ENCODE assay signal across 33 cellular contexts in genomic region chr7:13016036-13016581, GRCh38.
DNase-seq lines count a peak whose midpoint lies in the region; ATAC-seq and TF ChIP-seq lines count a peak whose summit lies in the region.
"Had no signal": no experiment of that assay in that cellular context is flagged by ENCODE, and none has a peak within 500 bp of the region (broad histone marks: within the 10 kb centered on the region; RNA-seq: fewer than 3 reads in every experiment).

No MANE protein-coding gene starts in this region.

- peak overlapping the region; percentile 89 for H2BK120ac ChIP-seq in mesendoderm (ENCODE audit: low read depth, low read length)
- H2BK120ac ChIP-seq in mesenchymal stem cell (ENCODE audit: low read depth, low read length): no peak overlapping the region

- H3K27me3 Mint-ChIP-seq in MCF 10A (ENCODE audit: insufficient read depth, unreplicated experiment): no peaks in the 10 kb centered on the region

- H3K4me3 ChIP-seq in mammary epithelial cell (replicated peaks in 1 of 3; ENCODE audit: insufficient read depth in 1 of 3, low read depth in 2 of 3, low read length in 3 of 3): no peak overlapping the region
- H3K4me3 ChIP-seq in mesendoderm (ENCODE audit: low read length): no peak overlapping the region
- no peak overlapping the region for H3K4me3 ChIP-seq in upper lobe of right lung
- no peak overlapping the region for H3K4me3 ChIP-seq in mesenchymal stem cell (ENCODE audit: insufficient read depth in 1 of 2, low read depth in 1 of 2, low read length in 2 of 2)
- H3K4me3 ChIP-seq: left lung, SJCRH30 had no signal

- H3K27ac ChIP-seq in mammary epithelial cell (ENCODE audit: insufficient read depth, low read depth, low read length) (no peak overlapping the region), caudate nucleus (ENCODE audit: low read depth, low read length) (peak overlapping the region; percentile 77), mesendoderm (ENCODE audit: low read depth, low read length) (no peak overlapping the region), upper lobe of right lung (no peak overlapping the region), mesenchymal stem cell (ENCODE audit: low read length, poor library complexity, severe bottlenecking) (no peak overlapping the region)
- H3K27ac ChIP-seq: 22Rv1, brain microvascular endothelial cell, C4-2B, epithelial cell of prostate, left lung, SJCRH30, VCaP had no signal

- H3K18ac ChIP-seq in mesendoderm (ENCODE audit: low read length): no peak overlapping the region
- H3K18ac ChIP-seq in mesenchymal stem cell (ENCODE audit: low read depth in 1 of 2, low read length in 2 of 2): peak overlapping the region in 1 of 2 experiments; percentile 25

- CTCF ChIA-PET in MCF 10A (lab: Yijun Ruan, JAX) (interaction anchor here (0.6 kb wide), 1 partner anchor 21 kb away, joined by 3 read pairs; no protein-coding TSS in a partner anchor), mammary epithelial cell (lab: Charles Lee; ENCODE audit: low non-redundant PET) (no interaction called here)

- DNase-seq in MCF 10A (ENCODE audit: unreplicated experiment) (no peak), mammary epithelial cell (no peak), caudate nucleus (lab: John Stamatoyannopoulos, UW) (peak in 1 of 61 donors; percentile 15), mesendoderm (no peak), upper lobe of right lung (peak; percentile 17), NCI-H510A (lab: John Stamatoyannopoulos, UW) (no peak), DMS114 treated with DMSO at 0.1 percent for 48 hours (lab: John Stamatoyannopoulos, UW; ENCODE audit: unreplicated experiment) (no peak), mesenchymal stem cell (no peak)
- DNase-seq: activated CD4-positive, alpha-beta T cell treated with anti-CD3 and anti-CD28 coated beads for 36 hours; activated CD8-positive, alpha-beta T cell treated with anti-CD3 and anti-CD28 coated beads for 36 hours; activated naive CD4-positive, alpha-beta T cell treated with anti-CD3 and anti-CD28 coated beads, Interleukin-2, amount 50 U/mL, for 16 hours; brain microvascular endothelial cell; COR-L47; DMS79 treated with DMSO at 0.1 percent for 48 hours; GF-D8; glutamatergic neuron; left lung; midbrain; naive B cell; NCI-H146; NCI-H446; NCI-H774; SJCRH30; stimulated activated CD4-positive, alpha-beta T cell treated with anti-CD3 and anti-CD28 coated beads, Interleukin-15, amount 100 ng/mL, for 24 hours; stimulated activated CD4-positive, alpha-beta T cell treated with anti-CD3 and anti-CD28 coated beads, Interleukin-4, amount 100 ng/mL, for 4 hours; substantia nigra; SW 1271; T-helper 9 cell had no signal

- intact Hi-C loops in MCF 10A (cut with micrococcal nuclease) (loop anchor here (5.0 kb wide), 1 partner anchor 329 kb away; the partner anchor contains the start of gene ARL4A), mammary epithelial cell (cut with micrococcal nuclease) (no loop called here), upper lobe of right lung (cut with DNase I) (no loop called here)

- in situ Hi-C loops in mammary epithelial cell (cut with MboI; ENCODE audit: low sequenced_read_pairs in 2 of 2): no loop called here

- H2BK12ac ChIP-seq in mesenchymal stem cell (ENCODE audit: low read length in 2 of 2): peak overlapping the region in 1 of 2 experiments; percentile 57

- no peak overlapping the region for H4K8ac ChIP-seq in mesendoderm (ENCODE audit: low read depth, low read length)
- no peak overlapping the region for H4K8ac ChIP-seq in mesenchymal stem cell (ENCODE audit: low read length)

- TF ChIP-seq CTCF in MCF 10A (IDR thresholded peaks at IDR 0.05; ENCODE audit: unreplicated experiment) (no peak), mammary epithelial cell (conservative IDR thresholded peaks at IDR 0.05 in 1 of 2, IDR thresholded peaks at IDR 0.05 in 1 of 2; ENCODE audit: extremely low read depth in 1 of 2, insufficient read depth in 1 of 2, low read depth in 1 of 2, low read length in 2 of 2) (no peak), upper lobe of right lung (IDR thresholded peaks at IDR 0.05) (no peak)

- H2BK15ac ChIP-seq in mesendoderm (replicated peaks; ENCODE audit: low read depth): no peak overlapping the region
- H2BK15ac ChIP-seq in mesenchymal stem cell (ENCODE audit: low read depth, poor library complexity, severe bottlenecking): no peak overlapping the region

- H3K9ac ChIP-seq in mammary epithelial cell (ENCODE audit: insufficient read depth, low read length) (no peak overlapping the region), mesendoderm (ENCODE audit: low read length) (no peak overlapping the region), mesenchymal stem cell (ENCODE audit: low read length) (no peak overlapping the region)

- H2BK5ac ChIP-seq in mesendoderm (ENCODE audit: low read length): no peak overlapping the region
- H2BK5ac ChIP-seq in mesenchymal stem cell (ENCODE audit: low read depth, low read length, poor library complexity, severe bottlenecking): no peak overlapping the region

- H2AFZ ChIP-seq in mammary epithelial cell (ENCODE audit: low read depth, low read length): no peak overlapping the region
- H2AFZ ChIP-seq in mesenchymal stem cell (ENCODE audit: low read depth, low read length): no peak overlapping the region

- no peak overlapping the region for H4K91ac ChIP-seq in mesenchymal stem cell (ENCODE audit: low read length)

- H3K4me1 ChIP-seq in mammary epithelial cell (ENCODE audit: insufficient read depth, low read length): peaks cover 18% of the 10 kb centered on the region
- H3K4me1 ChIP-seq in mesendoderm (ENCODE audit: control insufficient read depth, low read depth, low read length): peaks cover 2% of the 10 kb centered on the region
- H3K4me1 ChIP-seq in upper lobe of right lung: no peaks in the 10 kb centered on the region
- H3K4me1 ChIP-seq in mesenchymal stem cell (ENCODE audit: control insufficient read depth, insufficient read depth, low read depth, low read length): peaks cover 3% of the 10 kb centered on the region
- H3K4me1 ChIP-seq: left lung had no signal

- no peak for ATAC-seq in upper lobe of right lung
- ATAC-seq: activated CD4-positive, alpha-beta T cell treated with anti-CD3 and anti-CD28 coated beads for 36 hours; activated CD8-positive, alpha-beta T cell treated with anti-CD3 and anti-CD28 coated beads for 36 hours; left lung had no signal

- no peak overlapping the region for H4K5ac ChIP-seq in mesendoderm (ENCODE audit: low read length)

- H3K79me2 ChIP-seq in mammary epithelial cell (ENCODE audit: insufficient read depth, low read length): no peaks in the 10 kb centered on the region
- no peaks in the 10 kb centered on the region for H3K79me2 ChIP-seq in mesendoderm (ENCODE audit: control insufficient read depth, insufficient read depth, low read length)

- peaks cover 5% of the 10 kb centered on the region for H3K9me3 Mint-ChIP-seq in MCF 10A (ENCODE audit: unreplicated experiment)
- H3K9me3 Mint-ChIP-seq: activated T-helper 2 cell treated with anti-CD3 and anti-CD28 coated beads, Interferon-gamma antibody, Interleukin-2, Interleukin-4, amounts not matched to agents 10 μg/mL and 5 μg/mL and 100 μg/mL, durations not matched to agents 14 hours and 24 hours and 36 hours had no signal

- H2AK5ac ChIP-seq in mesendoderm (ENCODE audit: low read length) (no peak overlapping the region), mesenchymal stem cell (ENCODE audit: low read length, severe bottlenecking) (no peak overlapping the region)

- BruUV-seq in MCF 10A (replicated peaks; lab: Mats Ljungman, UMichigan): no TSS peak
- no TSS peak for BruUV-seq in mammary epithelial cell (replicated peaks; lab: Mats Ljungman, UMichigan)

- 97% methylated on average over 9 of the region's 11 CpGs for WGBS in mammary epithelial cell (ENCODE audit: low coverage, missing lambda C conversion rate)
- WGBS in mesendoderm (ENCODE audit: extremely low coverage, insufficient coverage, low lambda C conversion rate): no CpG with 5 or more reads among the region's 11 CpGs
- 92% methylated on average over 9 of the region's 11 CpGs for WGBS in mesenchymal stem cell

- H3K9me3 ChIP-seq in mammary epithelial cell (replicated peaks; ENCODE audit: insufficient read depth, low read length) (no peaks in the 10 kb centered on the region), upper lobe of right lung (no peaks in the 10 kb centered on the region), mesenchymal stem cell (ENCODE audit: control insufficient read depth, low read length) (no peaks in the 10 kb centered on the region)
- H3K9me3 ChIP-seq: left lung, SJCRH30 had no signal

- H3K27ac Mint-ChIP-seq in MCF 10A (ENCODE audit: low read depth, unreplicated experiment): peak overlapping the region; percentile 19
- H3K27ac Mint-ChIP-seq: activated CD4-positive, alpha-beta T cell treated with anti-CD3 and anti-CD28 coated beads for 36 hours; activated CD8-positive, alpha-beta T cell treated with anti-CD3 and anti-CD28 coated beads for 36 hours; activated T-helper 2 cell treated with anti-CD3 and anti-CD28 coated beads, Interferon-gamma antibody, Interleukin-2, Interleukin-4, amounts not matched to agents 10 μg/mL and 5 μg/mL and 100 μg/mL, durations not matched to agents 14 hours and 24 hours and 36 hours; naive B cell had no signal

- no peak overlapping the region for H3K56ac ChIP-seq in mesendoderm (ENCODE audit: low read length)

- H3K36me3 Mint-ChIP-seq in MCF 10A (ENCODE audit: insufficient read depth, unreplicated experiment): no peaks in the 10 kb centered on the region

- H3K14ac ChIP-seq in mesenchymal stem cell (ENCODE audit: low read length in 2 of 2): peak overlapping the region in 1 of 2 experiments; percentile 41

- dilution Hi-C loops in mammary epithelial cell (cut with HindIII; ENCODE audit: low sequenced_read_pairs): no loop called here

- H3K23ac ChIP-seq in mesendoderm (ENCODE audit: low read length): no peak overlapping the region
- no peak overlapping the region for H3K23ac ChIP-seq in mesenchymal stem cell (ENCODE audit: low read length in 2 of 2)

- no peak overlapping the region for H3K4me2 ChIP-seq in mammary epithelial cell (ENCODE audit: insufficient read depth, low read depth, low read length)
- H3K4me2 ChIP-seq in mesendoderm (ENCODE audit: low read length): no peak overlapping the region
- no peak overlapping the region for H3K4me2 ChIP-seq in mesenchymal stem cell (ENCODE audit: low read length, poor library complexity, severe bottlenecking)

- H3K79me1 ChIP-seq in mesendoderm (ENCODE audit: low read length) (no peaks in the 10 kb centered on the region), mesenchymal stem cell (replicated peaks; ENCODE audit: low read length, poor library complexity, severe bottlenecking) (no peaks in the 10 kb centered on the region)

- H3K4me3 Mint-ChIP-seq in MCF 10A (ENCODE audit: unreplicated experiment): no peak overlapping the region
- H3K4me3 Mint-ChIP-seq: activated CD4-positive, alpha-beta T cell treated with anti-CD3 and anti-CD28 coated beads for 36 hours; activated CD8-positive, alpha-beta T cell treated with anti-CD3 and anti-CD28 coated beads for 36 hours; naive B cell had no signal

- H3K4ac ChIP-seq in mesendoderm (ENCODE audit: low read depth, low read length) (no peak overlapping the region), mesenchymal stem cell (ENCODE audit: low read depth in 1 of 2, low read length in 2 of 2) (no peak overlapping the region)

- H3K36me3 ChIP-seq in mammary epithelial cell (ENCODE audit: insufficient read depth, low read length) (no peaks in the 10 kb centered on the region), mesendoderm (ENCODE audit: control insufficient read depth, insufficient read depth, low read length) (no peaks in the 10 kb centered on the region), upper lobe of right lung (no peaks in the 10 kb centered on the region), mesenchymal stem cell (ENCODE audit: control insufficient read depth in 1 of 2, insufficient read depth in 2 of 2, low read depth in 1 of 2, low read length in 2 of 2) (no peaks in the 10 kb centered on the region)
- H3K36me3 ChIP-seq: brain microvascular endothelial cell, left lung, SJCRH30 had no signal

- POLR2A ChIA-PET in MCF 10A (lab: Yijun Ruan, JAX): interaction anchor here (0.8 to 3.3 kb wide), 5 partner anchors 27 to 328 kb away, joined by 3 to 39 read pairs (median 6); partner anchors contain the start of gene ARL4A

- no peaks in the 10 kb centered on the region for H4K20me1 ChIP-seq in mammary epithelial cell (ENCODE audit: insufficient read depth, low read length)

- H3K27me3 ChIP-seq in mammary epithelial cell (ENCODE audit: insufficient read depth, low read length): no peaks in the 10 kb centered on the region
- H3K27me3 ChIP-seq in mesendoderm (ENCODE audit: insufficient read depth, low read length, poor library complexity): no peaks in the 10 kb centered on the region
- H3K27me3 ChIP-seq in upper lobe of right lung: no peaks in the 10 kb centered on the region
- no peaks in the 10 kb centered on the region for H3K27me3 ChIP-seq in mesenchymal stem cell (ENCODE audit: control insufficient read depth in 1 of 2, insufficient read depth in 1 of 2, low read length in 2 of 2)
- H3K27me3 ChIP-seq: brain microvascular endothelial cell, left lung, SJCRH30 had no signal

- peaks cover 8% of the 10 kb centered on the region for H3K4me1 Mint-ChIP-seq in MCF 10A (ENCODE audit: insufficient read depth, unreplicated experiment)
- H3K4me1 Mint-ChIP-seq: activated CD4-positive, alpha-beta T cell treated with anti-CD3 and anti-CD28 coated beads for 36 hours had no signal
